Comparison of ENCODE assay signal across 8 cellular contexts in the genomic region with DNA sequence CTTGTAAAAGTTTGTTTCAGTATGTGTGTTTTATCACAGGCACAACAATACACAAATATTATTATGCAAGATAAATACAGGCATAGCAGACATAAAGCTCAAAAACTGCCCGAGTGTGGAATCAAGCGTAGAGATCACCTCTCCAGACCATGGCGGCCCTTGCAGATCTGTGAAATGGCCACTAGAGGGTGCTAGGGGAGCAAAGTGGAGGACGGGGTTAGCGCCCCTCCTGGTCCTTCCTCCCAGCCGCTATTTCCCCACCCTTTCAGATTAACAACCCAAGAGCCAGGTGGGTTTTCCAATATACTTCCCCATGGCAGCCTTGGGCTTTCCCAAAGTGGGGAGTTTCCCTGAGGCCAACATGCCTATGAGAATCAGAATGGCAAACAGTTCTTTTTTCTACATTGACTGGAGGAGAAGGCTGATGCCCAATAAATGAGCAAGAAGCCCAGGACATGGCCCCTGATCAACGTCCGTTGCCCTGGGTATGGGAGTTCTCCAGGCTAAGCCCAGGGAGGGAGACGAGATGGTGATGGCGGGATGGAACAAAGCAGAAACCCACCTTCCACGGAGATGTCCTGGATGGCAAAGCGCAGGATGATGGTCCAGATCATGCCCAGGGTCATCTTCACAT.
A peak's percentile ranks its signal among the peaks of the same experiment; 100 is the strongest.
DNase-seq lines count a peak whose midpoint lies in the region; ATAC-seq, FAIRE-seq and TF ChIP-seq lines count a peak whose summit lies in the region.

No MANE protein-coding gene starts in this region.

- H3K36me3 ChIP-seq in OCI-LY3 (replicated peaks; ENCODE audit: low read depth, low read length) = no peaks in the 10 kb centered on the region

- no peaks in the 10 kb centered on the region for H3K9me3 ChIP-seq in OCI-LY3 (ENCODE audit: insufficient read depth, low read length)

- H3K4me3 ChIP-seq in OCI-LY3 (ENCODE audit: low read length) = no peak overlapping the region

- FAIRE-seq in HTR-8/SVneo (lab: Jason Lieb, UNC) = peak; percentile 97

- peaks cover 14% of the 10 kb centered on the region for H3K4me1 ChIP-seq in OCI-LY3 (ENCODE audit: low read length)

- H3K27me3 ChIP-seq in OCI-LY3 (ENCODE audit: low read depth, low read length) = no peaks in the 10 kb centered on the region

- no peak overlapping the region for H3K9ac ChIP-seq in OCI-LY3 (ENCODE audit: low read length)

- H2AFZ ChIP-seq in OCI-LY3 (ENCODE audit: low read depth, low read length) = no peak overlapping the region; the same call in 1 of the 2 replicates

- DNase-seq in GM13976 (ENCODE audit: low spot score) = peak; percentile 88
- peak; percentile 99 for DNase-seq in HTR-8/SVneo (ENCODE audit: insufficient read length, low spot score)
- peak; percentile 75 for DNase-seq in activated T-cell treated with anti-CD3 and anti-CD28 coated beads for 24 hours (ENCODE audit: low read depth)
- DNase-seq in erythroblast (lab: John Stamatoyannopoulos, UW) = peak; percentile 72 to 83
- DNase-seq in myocyte (ENCODE audit: low read depth) = peak; percentile 84
- DNase-seq in stimulated activated CD8-positive, alpha-beta memory T cell treated with anti-CD3 and anti-CD28 coated beads, Interleukin-7, amount 100 ng/mL, for 48 hours (ENCODE audit: extremely low read depth in 1 of 2, low read depth in 1 of 2) = peak; percentile 49 to 61

- TF ChIP-seq CTCF in GM13976 (IDR thresholded peaks at IDR 0.05; ENCODE audit: borderline replicate concordance, control extremely low read depth, extremely low read depth, insufficient read depth, missing control alignments) = peak; percentile 91
- TF ChIP-seq CTCF in OCI-LY3 (IDR thresholded peaks at IDR 0.05; ENCODE audit: low read depth, low read length) = peak; percentile 98

- H3K4me2 ChIP-seq in OCI-LY3 (ENCODE audit: low read length) = peak overlapping the region; percentile 56

- no peaks in the 10 kb centered on the region for H3K79me2 ChIP-seq in OCI-LY3 (ENCODE audit: low read length)

- no peak for ATAC-seq in GM19035 (IDR thresholded peaks at IDR 0.05; ENCODE audit: unreplicated experiment)

- in situ Hi-C loops in GM13976 (cut with MboI; ENCODE audit: low sequenced_read_pairs, unreplicated experiment) = loop anchor here (10.0 kb wide), 1 partner anchor 183 kb away; no protein-coding TSS in a partner anchor

- no peaks in the 10 kb centered on the region for H4K20me1 ChIP-seq in OCI-LY3 (ENCODE audit: insufficient read depth, low read length)

- no peak overlapping the region for H3K27ac ChIP-seq in OCI-LY3 (ENCODE audit: low read length)

- no peak for TF ChIP-seq POLR2A in erythroblast (IDR thresholded peaks at IDR 0.05; ENCODE audit: low read length)
